21 cellular contexts compared by ENCODE assay signal in genomic region chr2:15801904-15802303, GRCh38.
DNase-seq lines count a peak whose midpoint lies in the region; ATAC-seq and TF ChIP-seq lines count a peak whose summit lies in the region.
"Had no signal": no experiment of that assay in that cellular context is flagged by ENCODE, and none has a peak within 500 bp of the region (broad histone marks: within the 10 kb centered on the region; RNA-seq: fewer than 3 reads in every experiment).

No MANE protein-coding gene starts in this region.

- H3K4me1 ChIP-seq in mesenchymal stem cell (ENCODE audit: control insufficient read depth, insufficient read depth, low read depth, low read length) (peaks cover 12% of the 10 kb centered on the region), upper lobe of right lung (peaks cover 5% of the 10 kb centered on the region), body of pancreas (no peaks in the 10 kb centered on the region)
- H3K4me1 ChIP-seq: A549, BE2C had no signal

- H3K27ac ChIP-seq in mesenchymal stem cell (ENCODE audit: low read length, poor library complexity, severe bottlenecking) = no peak overlapping the region
- H3K27ac ChIP-seq in substantia nigra (ENCODE audit: low read depth, low read length, poor library complexity, severe bottlenecking) = peak overlapping the region; percentile 70
- H3K27ac ChIP-seq in upper lobe of right lung = no peak overlapping the region
- H3K27ac ChIP-seq in body of pancreas = no peak overlapping the region
- H3K27ac ChIP-seq: A549; BLaER1 treated with 17β-estradiol and CSF1 and Interleukin-3, amounts not matched to agents 10 nM and 100 nM had no signal

- ATAC-seq in upper lobe of right lung (no peak), HG03175 (IDR thresholded peaks at IDR 0.05; ENCODE audit: unreplicated experiment) (no peak), body of pancreas (no peak)
- ATAC-seq: A549, GM23338, HCT116 had no signal

- H3K27me3 ChIP-seq in mesenchymal stem cell (ENCODE audit: control insufficient read depth in 1 of 2, insufficient read depth in 1 of 2, low read length in 2 of 2) (peaks cover 42 to 50% of the 10 kb centered on the region in 2 experiments), upper lobe of right lung (no peaks in the 10 kb centered on the region), body of pancreas (no peaks in the 10 kb centered on the region)
- H3K27me3 ChIP-seq: BLaER1 treated with 17β-estradiol and CSF1 and Interleukin-3, amounts not matched to agents 10 nM and 100 nM had no signal

- no peak overlapping the region for H2BK12ac ChIP-seq in mesenchymal stem cell (ENCODE audit: low read length in 2 of 2)

- WGBS in mesenchymal stem cell = 80% methylated on average over 5 of the region's 6 CpGs
- 74 to 84% methylated on average over 6 of the region's 6 CpGs for WGBS in body of pancreas, 2 donors

- no peaks in the 10 kb centered on the region for H3K79me1 ChIP-seq in mesenchymal stem cell (replicated peaks; ENCODE audit: low read length, poor library complexity, severe bottlenecking)

- H3K9ac ChIP-seq in mesenchymal stem cell (ENCODE audit: low read length) = no peak overlapping the region
- H3K9ac ChIP-seq: BLaER1 treated with 17β-estradiol and CSF1 and Interleukin-3, amounts not matched to agents 10 nM and 100 nM had no signal

- no peak for TF ChIP-seq POLR2A in body of pancreas (IDR thresholded peaks at IDR 0.05)

- no peak overlapping the region for H4K8ac ChIP-seq in mesenchymal stem cell (ENCODE audit: low read length)

- no peak overlapping the region for H2BK5ac ChIP-seq in mesenchymal stem cell (ENCODE audit: low read depth, low read length, poor library complexity, severe bottlenecking)

- H2BK15ac ChIP-seq in mesenchymal stem cell (ENCODE audit: low read depth, poor library complexity, severe bottlenecking) = no peak overlapping the region

- DNase-seq in SK-N-DZ (ENCODE audit: low spot score) (peak; percentile 95), mesenchymal stem cell (no peak), substantia nigra (lab: John Stamatoyannopoulos, UW) (no peak), upper lobe of right lung (no peak), body of pancreas (no peak)
- DNase-seq: 8988T; ACHN; AML-193; BE2C; Calu3; CD4-positive, alpha-beta T cell; CD8-positive, alpha-beta memory T cell; DMS53; DMS79 treated with DMSO at 0.1 percent for 48 hours; GF-D8; H9 had no signal

- H3K23ac ChIP-seq in mesenchymal stem cell (ENCODE audit: low read length in 2 of 2) = no peak overlapping the region

- intact Hi-C loops in upper lobe of right lung (cut with DNase I) (no loop called here), body of pancreas (cut with DNase I) (no loop called here)

- H3K4me3 ChIP-seq in mesenchymal stem cell (ENCODE audit: insufficient read depth in 1 of 2, low read depth in 1 of 2, low read length in 2 of 2) = no peak overlapping the region
- no peak overlapping the region for H3K4me3 ChIP-seq in upper lobe of right lung
- H3K4me3 ChIP-seq in body of pancreas = no peak overlapping the region
- H3K4me3 ChIP-seq: A549; BLaER1 treated with 17β-estradiol and CSF1 and Interleukin-3, amounts not matched to agents 10 nM and 100 nM; GM23338 had no signal

- no peak overlapping the region for H3K4ac ChIP-seq in mesenchymal stem cell (ENCODE audit: low read depth in 1 of 2, low read length in 2 of 2)

- H3K9me3 ChIP-seq in mesenchymal stem cell (ENCODE audit: control insufficient read depth, low read length) (no peaks in the 10 kb centered on the region), upper lobe of right lung (no peaks in the 10 kb centered on the region), body of pancreas (no peaks in the 10 kb centered on the region)
- H3K9me3 ChIP-seq: A549; BE2C; BLaER1 treated with 17β-estradiol and CSF1 and Interleukin-3, amounts not matched to agents 10 nM and 100 nM had no signal

- TF ChIP-seq CTCF in upper lobe of right lung (IDR thresholded peaks at IDR 0.05) (no peak), body of pancreas (IDR thresholded peaks at IDR 0.05) (no peak)

- H3K14ac ChIP-seq in mesenchymal stem cell (ENCODE audit: low read length in 2 of 2) = no peak overlapping the region

- peak overlapping the region; percentile 49 for H2AK5ac ChIP-seq in mesenchymal stem cell (ENCODE audit: low read length, severe bottlenecking)

- no peak overlapping the region for H3K18ac ChIP-seq in mesenchymal stem cell (ENCODE audit: low read depth in 1 of 2, low read length in 2 of 2)

- no peak overlapping the region for H3K4me2 ChIP-seq in mesenchymal stem cell (ENCODE audit: low read length, poor library complexity, severe bottlenecking)
- H3K4me2 ChIP-seq: A549; BLaER1 treated with 17β-estradiol and CSF1 and Interleukin-3, amounts not matched to agents 10 nM and 100 nM; GM23338 had no signal

- H4K91ac ChIP-seq in mesenchymal stem cell (ENCODE audit: low read length) = no peak overlapping the region

- H2BK120ac ChIP-seq in mesenchymal stem cell (ENCODE audit: low read depth, low read length) = no peak overlapping the region

- H3K36me3 ChIP-seq in mesenchymal stem cell (ENCODE audit: control insufficient read depth in 1 of 2, insufficient read depth in 2 of 2, low read depth in 1 of 2, low read length in 2 of 2) = no peaks in the 10 kb centered on the region
- no peaks in the 10 kb centered on the region for H3K36me3 ChIP-seq in upper lobe of right lung
- no peaks in the 10 kb centered on the region for H3K36me3 ChIP-seq in body of pancreas (replicated peaks in 1 of 2; ENCODE audit: insufficient read depth in 1 of 2, low read depth in 2 of 2)
- H3K36me3 ChIP-seq: BE2C; BLaER1 treated with 17β-estradiol and CSF1 and Interleukin-3, amounts not matched to agents 10 nM and 100 nM had no signal

- no peak overlapping the region for H2AFZ ChIP-seq in mesenchymal stem cell (ENCODE audit: low read depth, low read length)
- H2AFZ ChIP-seq: GM23338 had no signal
